ENCODE assay signal across 23 cellular contexts in genomic region chr17:50470451-50470850, GRCh38. TPM values are rescaled to one million over a fixed set of nuclear protein-coding genes. Genes with fewer than 3 reads are reported as not detected.
A peak's percentile ranks its signal among the peaks of the same experiment; 100 is the strongest.
DNase-seq lines count a peak whose midpoint lies in the region; ATAC-seq, FAIRE-seq and TF ChIP-seq lines count a peak whose summit lies in the region.
"Had no signal": no experiment of that assay in that cellular context is flagged by ENCODE, and none has a peak within 500 bp of the region (broad histone marks: within the 10 kb centered on the region; RNA-seq: fewer than 3 reads in every experiment).

No MANE protein-coding gene starts in this region.

- H3K9me3 ChIP-seq in adrenal gland (replicated peaks in 1 of 3), result no peaks in the 10 kb centered on the region
- H3K9me3 ChIP-seq: BE2C, left lung, upper lobe of right lung had no signal

- intact Hi-C loops in adrenal gland (cut with DNase I) (loop anchor here in 1 of 2 donors (5.0 kb wide), 1 partner anchor 113 kb away; no protein-coding TSS in a partner anchor), left ventricle myocardium superior (cut with micrococcal nuclease) (no loop called here)

- H3K36me3 ChIP-seq in adrenal gland (replicated peaks in 1 of 2), result peaks cover 0 to 24% of the 10 kb centered on the region in 2 donors
- H3K36me3 ChIP-seq: BE2C had no signal

- H3K27me3 Mint-ChIP-seq in nephron (ENCODE audit: low read depth), result peaks cover 62% of the 10 kb centered on the region
- peaks cover 18 to 26% of the 10 kb centered on the region in 2 donors for H3K27me3 Mint-ChIP-seq in stimulated activated naive B cell treated with anti-CD40 and anti-IgM and Interleukin-4, amounts not matched to agents 10 μg/mL and 1 μg/mL and 100 μg/mL, for 72 hours

- no peak overlapping the region for H3K27ac Mint-ChIP-seq in nephron
- H3K27ac Mint-ChIP-seq in stimulated activated naive B cell treated with anti-CD40 and anti-IgM and Interleukin-4, amounts not matched to agents 10 μg/mL and 1 μg/mL and 100 μg/mL, for 72 hours, result peak overlapping the region; percentile 3
- H3K27ac Mint-ChIP-seq: activated CD4-positive, alpha-beta memory T cell treated with anti-CD3 and anti-CD28 coated beads, Interleukin-2, amount 10 ng/mL, durations not matched to agents 7 days and 5 days had no signal

- no peak for TF ChIP-seq POLR2A in adrenal gland (IDR thresholded peaks at IDR 0.05)

- H3K27me3 ChIP-seq in adrenal gland, result no peaks in the 10 kb centered on the region

- ATAC-seq in stimulated activated naive B cell treated with anti-CD40 and anti-IgM and Interleukin-4, amounts not matched to agents 10 μg/mL and 1 μg/mL and 100 μg/mL, for 72 hours (replicated peaks), result no peak
- ATAC-seq in left ventricle myocardium superior, result no peak
- ATAC-seq: left lung, upper lobe of right lung had no signal

- peak overlapping the region; percentile 10 to 65 (median 46) for H3K4me3 Mint-ChIP-seq in nephron
- no peak overlapping the region for H3K4me3 Mint-ChIP-seq in stimulated activated naive B cell treated with anti-CD40 and anti-IgM and Interleukin-4, amounts not matched to agents 10 μg/mL and 1 μg/mL and 100 μg/mL, for 72 hours
- H3K4me3 Mint-ChIP-seq: activated CD4-positive, alpha-beta memory T cell treated with anti-CD3 and anti-CD28 coated beads, Interleukin-2, amount 10 ng/mL, durations not matched to agents 7 days and 5 days had no signal

- peak overlapping the region in 3 of 5 donors; percentile 26 to 73 (median 30) for H3K27ac ChIP-seq in adrenal gland
- H3K27ac ChIP-seq: left lung, upper lobe of right lung had no signal

- peaks cover 22% of the 10 kb centered on the region in 2 donors for H3K4me1 ChIP-seq in adrenal gland (replicated peaks in 1 of 2)
- H3K4me1 ChIP-seq: BE2C had no signal

- DNase-seq in NCI-H526 (lab: John Stamatoyannopoulos, UW) (peak; percentile 13 to 52), NCI-H526 treated with DMSO at 0.1 percent for 48 hours (lab: John Stamatoyannopoulos, UW) (no peak), adrenal gland (peak in 5 of 7 donors; percentile 58 to 81 (median 63)), mucosa of gallbladder (ENCODE audit: low spot score) (no peak), left ventricle myocardium superior (no peak), RCC 7860 (ENCODE audit: low spot score) (no peak)
- DNase-seq in stimulated activated naive B cell treated with anti-CD40 and anti-IgM and Interleukin-4, amounts not matched to agents 10 μg/mL and 1 μg/mL and 100 μg/mL, for 72 hours, result no peak
- DNase-seq: activated CD4-positive, alpha-beta memory T cell treated with anti-CD3 and anti-CD28 coated beads, Interleukin-2, amount 10 ng/mL, durations not matched to agents 7 days and 5 days; activated naive CD4-positive, alpha-beta T cell; activated T-cell treated with anti-CD3 and anti-CD28 coated beads for 4 hours; BE2C; central memory CD4-positive, alpha-beta T cell; COR-L47; NCI-H1105; NCI-H2029 treated with DMSO at 0.1 percent for 48 hours; NCI-H524; nucleus accumbens; T-helper 9 cell; upper lobe of right lung had no signal

- H3K4me1 Mint-ChIP-seq in nephron, result peaks cover 47% of the 10 kb centered on the region
- H3K4me1 Mint-ChIP-seq in stimulated activated naive B cell treated with anti-CD40 and anti-IgM and Interleukin-4, amounts not matched to agents 10 μg/mL and 1 μg/mL and 100 μg/mL, for 72 hours, result peaks cover 11 to 12% of the 10 kb centered on the region in 2 donors

- TF ChIP-seq CTCF in adrenal gland (IDR thresholded peaks at IDR 0.05) (no peak), nephron (IDR thresholded peaks at IDR 0.05; ENCODE audit: unreplicated experiment in 3 of 3) (no peak)

- H3K9me3 Mint-ChIP-seq in nephron, result no peaks in the 10 kb centered on the region
- H3K9me3 Mint-ChIP-seq in stimulated activated naive B cell treated with anti-CD40 and anti-IgM and Interleukin-4, amounts not matched to agents 10 μg/mL and 1 μg/mL and 100 μg/mL, for 72 hours, result no peaks in the 10 kb centered on the region
- H3K9me3 Mint-ChIP-seq: activated CD4-positive, alpha-beta memory T cell treated with anti-CD3 and anti-CD28 coated beads, Interleukin-2, amount 10 ng/mL, durations not matched to agents 7 days and 5 days had no signal

- FAIRE-seq in RCC 7860 (lab: Jason Lieb, UNC), result no peak
- FAIRE-seq: A204.1, HTR-8/SVneo had no signal

- peaks cover 20% of the 10 kb centered on the region for H3K36me3 Mint-ChIP-seq in nephron (ENCODE audit: low read depth)
- peaks cover 4 to 12% of the 10 kb centered on the region in 2 donors for H3K36me3 Mint-ChIP-seq in stimulated activated naive B cell treated with anti-CD40 and anti-IgM and Interleukin-4, amounts not matched to agents 10 μg/mL and 1 μg/mL and 100 μg/mL, for 72 hours

- H3K4me3 ChIP-seq in adrenal gland, result no peak overlapping the region
- H3K4me3 ChIP-seq: left lung, upper lobe of right lung had no signal

- 48 to 60% (median 55%) methylated on average over 6 of the region's 6 CpGs for WGBS in adrenal gland, 4 donors

RNA-seq across cellular contexts. Expression of gene CHAD, which starts 1.8 kb away (rescaled TPM):
- total RNA-seq in adrenal gland (10 to 100 TPM in 2 of 8 donors, 1 to 10 TPM in 6; 2.6 to 26.6 (median 6.3) TPM), mucosa of gallbladder (2.1 TPM), left ventricle myocardium superior (0.32 TPM)
- 10 to 100 TPM in 2 of 3 donors, 1 to 10 TPM in 1; 7.2 to 11.1 (median 10.9) TPM for polyA plus RNA-seq in adrenal gland
- total RNA-seq: activated CD4-positive, alpha-beta memory T cell treated with anti-CD3 and anti-CD28 coated beads, Interleukin-2, amount 10 ng/mL, durations not matched to agents 7 days and 5 days; upper lobe of right lung had no signal

RNA-seq across cellular contexts. Expression of gene RSAD1, which starts 8.2 kb away (rescaled TPM):
- total RNA-seq in adrenal gland (10 to 100 TPM; 28.4 to 77.3 (median 51.8) TPM), mucosa of gallbladder (35.4 TPM), left ventricle myocardium superior (55.9 TPM)
- polyA plus RNA-seq in adrenal gland, result 10 to 100 TPM; 31.6 to 69.0 (median 60.5) TPM

RNA-seq across cellular contexts. Expression of gene MYCBPAP, which starts 37.8 kb away (rescaled TPM):
- total RNA-seq in adrenal gland (1 to 10 TPM in 6 of 8 donors, under 1 TPM in 1, not detected in 1; 0.12 to 8.9 (median 2.3) TPM), mucosa of gallbladder (4.6 TPM), left ventricle myocardium superior (0.55 TPM)
- 1 to 10 TPM in 2 of 3 donors, under 1 TPM in 1; 0.27 to 4.4 (median 2.2) TPM for polyA plus RNA-seq in adrenal gland

RNA-seq across cellular contexts. Expression of gene ACSF2, which starts 44.4 kb away (rescaled TPM):
- total RNA-seq in adrenal gland (100 to 1,000 TPM in 7 of 8 donors, 10 to 100 TPM in 1; 92.1 to 434 (median 196) TPM), mucosa of gallbladder (67.5 TPM), left ventricle myocardium superior (22.5 TPM)
- polyA plus RNA-seq in adrenal gland, result 100 to 1,000 TPM in 2 of 3 donors, 10 to 100 TPM in 1; 92.5 to 306 (median 253) TPM

Comparison
In these comparisons a context has a peak if more than half of its experiments do, and no peak if none do; other contexts are left out.
1. DNase-seq: peak in NCI-H526 (2 of 2) and adrenal gland (5 of 7); none in NCI-H526 treated with DMSO at 0.1 percent for 48 hours (single experiment), stimulated activated naive B cell treated with anti-CD40 and anti-IgM and Interleukin-4, amounts not matched to agents 10 μg/mL and 1 μg/mL and 100 μg/mL, for 72 hours (single experiment), mucosa of gallbladder (single experiment), left ventricle myocardium superior (single experiment) and RCC 7860 (single experiment).
2. H3K4me3 Mint-ChIP-seq: peak in nephron (3 of 3); none in stimulated activated naive B cell treated with anti-CD40 and anti-IgM and Interleukin-4, amounts not matched to agents 10 μg/mL and 1 μg/mL and 100 μg/mL, for 72 hours (0 of 2).